In genomic region chr1:45822644-45823043, GRCh38 we compare ENCODE assay signal across 23 cellular contexts.
"Had no signal": no experiment of that assay in that cellular context is flagged by ENCODE, and none has a peak within 500 bp of the region (broad histone marks: within the 10 kb centered on the region; RNA-seq: fewer than 3 reads in every experiment).

No MANE protein-coding gene starts in this region.

- ATAC-seq: activated CD8-positive, alpha-beta memory T cell treated with anti-CD3 and anti-CD28 coated beads, Interleukin-2, amount 10 ng/mL, durations not matched to agents 7 days and 5 days; activated CD8-positive, alpha-beta T cell treated with anti-CD3 and anti-CD28 coated beads for 36 hours; activated naive CD4-positive, alpha-beta T cell treated with anti-CD3 and anti-CD28 coated beads, Interleukin-2, amount 50 U/mL, for 72 hours; foreskin keratinocyte; natural killer cell treated with Interleukin-12 subunit alpha and Interleukin-12 subunit beta and Interleukin-15 and Interleukin-18, amount 100 ng/mL, for 72 hours; stimulated activated naive CD8-positive, alpha-beta T cell treated with anti-CD3 and anti-CD28 coated beads, Interleukin-15, Interleukin-2, amounts not matched to agents 100 U/mL and 50 U/mL, for 24 hours; upper lobe of right lung had no signal

- H3K4me1 Mint-ChIP-seq: brain had no signal

- H3K27me3 ChIP-seq: foreskin keratinocyte, ovary, upper lobe of right lung had no signal

- DNase-seq: activated CD4-positive, alpha-beta T cell treated with anti-CD3 and anti-CD28 coated beads, Interleukin-2, amount 10 ng/mL, durations not matched to agents 7 days and 5 days; activated CD4-positive, CD25-positive, alpha-beta regulatory T cell treated with anti-CD3 and anti-CD28 coated beads, Interleukin-2, amount 50 U/mL, for 72 hours; activated CD8-positive, alpha-beta memory T cell treated with anti-CD3 and anti-CD28 coated beads, Interleukin-2, amount 10 ng/mL, durations not matched to agents 7 days and 5 days; activated CD8-positive, alpha-beta T cell treated with anti-CD3 and anti-CD28 coated beads for 36 hours; activated gamma-delta T cell; activated T-cell treated with anti-CD3 and anti-CD28 coated beads for 4 hours; aorta; effector CD8-positive, alpha-beta T cell; foreskin keratinocyte; hippocampal formation; kidney glomerular epithelial cell; left ventricle myocardium inferior; ovary; stimulated activated CD4-positive, alpha-beta T cell treated with anti-CD3 and anti-CD28 coated beads, Interleukin-4, amount 100 ng/mL, for 24 hours; stimulated activated naive CD8-positive, alpha-beta T cell treated with anti-CD3 and anti-CD28 coated beads, Interleukin-15, Interleukin-2, amounts not matched to agents 100 U/mL and 50 U/mL, for 24 hours; T-helper 2 cell; upper lobe of right lung had no signal

- H3K4me1 ChIP-seq: foreskin keratinocyte, left ventricle myocardium inferior, prostate gland, upper lobe of right lung had no signal

- H3K4me3 Mint-ChIP-seq: activated CD4-positive, alpha-beta T cell treated with anti-CD3 and anti-CD28 coated beads, Interleukin-2, amount 10 ng/mL, durations not matched to agents 7 days and 5 days; activated CD8-positive, alpha-beta memory T cell treated with anti-CD3 and anti-CD28 coated beads, Interleukin-2, amount 10 ng/mL, durations not matched to agents 7 days and 5 days; activated CD8-positive, alpha-beta T cell treated with anti-CD3 and anti-CD28 coated beads for 36 hours; brain; dendritic cell treated with granulocyte-macrophage colony-stimulating factor and Interleukin-4, amounts not matched to agents 40 ng/mL and 50 ng/mL, for 4 days; natural killer cell treated with Interleukin-12 subunit alpha and Interleukin-12 subunit beta and Interleukin-15 and Interleukin-18, amount 100 ng/mL, for 72 hours had no signal

- H3K4me3 ChIP-seq: left ventricle myocardium inferior, ovary, prostate gland, upper lobe of right lung had no signal

- H3K9me3 ChIP-seq: ovary, prostate gland, upper lobe of right lung had no signal

- H3K36me3 ChIP-seq: ovary, prostate gland had no signal

- H3K27me3 Mint-ChIP-seq: activated CD4-positive, alpha-beta T cell treated with anti-CD3 and anti-CD28 coated beads, Interleukin-2, amount 10 ng/mL, durations not matched to agents 7 days and 5 days; activated CD8-positive, alpha-beta memory T cell treated with anti-CD3 and anti-CD28 coated beads, Interleukin-2, amount 10 ng/mL, durations not matched to agents 7 days and 5 days; activated CD8-positive, alpha-beta T cell treated with anti-CD3 and anti-CD28 coated beads for 36 hours; dendritic cell treated with granulocyte-macrophage colony-stimulating factor and Interleukin-4, amounts not matched to agents 40 ng/mL and 50 ng/mL, for 4 days; natural killer cell treated with Interleukin-12 subunit alpha and Interleukin-12 subunit beta and Interleukin-15 and Interleukin-18, amount 100 ng/mL, for 72 hours had no signal

- H3K9me3 Mint-ChIP-seq: activated CD8-positive, alpha-beta T cell treated with anti-CD3 and anti-CD28 coated beads for 36 hours; dendritic cell treated with granulocyte-macrophage colony-stimulating factor and Interleukin-4, amounts not matched to agents 40 ng/mL and 50 ng/mL, for 4 days; natural killer cell treated with Interleukin-12 subunit alpha and Interleukin-12 subunit beta and Interleukin-15 and Interleukin-18, amount 100 ng/mL, for 72 hours had no signal

- H3K27ac Mint-ChIP-seq: activated CD4-positive, alpha-beta T cell treated with anti-CD3 and anti-CD28 coated beads, Interleukin-2, amount 10 ng/mL, durations not matched to agents 7 days and 5 days; activated CD8-positive, alpha-beta memory T cell treated with anti-CD3 and anti-CD28 coated beads, Interleukin-2, amount 10 ng/mL, durations not matched to agents 7 days and 5 days; activated CD8-positive, alpha-beta T cell treated with anti-CD3 and anti-CD28 coated beads for 36 hours; activated naive CD4-positive, alpha-beta T cell treated with anti-CD3 and anti-CD28 coated beads, Interleukin-2, amount 50 U/mL, for 72 hours; brain; dendritic cell treated with granulocyte-macrophage colony-stimulating factor and Interleukin-4, amounts not matched to agents 40 ng/mL and 50 ng/mL, for 4 days; natural killer cell treated with Interleukin-12 subunit alpha and Interleukin-12 subunit beta and Interleukin-15 and Interleukin-18, amount 100 ng/mL, for 72 hours had no signal

- H3K27ac ChIP-seq: foreskin keratinocyte, left ventricle myocardium inferior, ovary, prostate gland, upper lobe of right lung, VCaP had no signal
